Comparison of ENCODE assay signal across 1 cellular context in the genomic region with DNA sequence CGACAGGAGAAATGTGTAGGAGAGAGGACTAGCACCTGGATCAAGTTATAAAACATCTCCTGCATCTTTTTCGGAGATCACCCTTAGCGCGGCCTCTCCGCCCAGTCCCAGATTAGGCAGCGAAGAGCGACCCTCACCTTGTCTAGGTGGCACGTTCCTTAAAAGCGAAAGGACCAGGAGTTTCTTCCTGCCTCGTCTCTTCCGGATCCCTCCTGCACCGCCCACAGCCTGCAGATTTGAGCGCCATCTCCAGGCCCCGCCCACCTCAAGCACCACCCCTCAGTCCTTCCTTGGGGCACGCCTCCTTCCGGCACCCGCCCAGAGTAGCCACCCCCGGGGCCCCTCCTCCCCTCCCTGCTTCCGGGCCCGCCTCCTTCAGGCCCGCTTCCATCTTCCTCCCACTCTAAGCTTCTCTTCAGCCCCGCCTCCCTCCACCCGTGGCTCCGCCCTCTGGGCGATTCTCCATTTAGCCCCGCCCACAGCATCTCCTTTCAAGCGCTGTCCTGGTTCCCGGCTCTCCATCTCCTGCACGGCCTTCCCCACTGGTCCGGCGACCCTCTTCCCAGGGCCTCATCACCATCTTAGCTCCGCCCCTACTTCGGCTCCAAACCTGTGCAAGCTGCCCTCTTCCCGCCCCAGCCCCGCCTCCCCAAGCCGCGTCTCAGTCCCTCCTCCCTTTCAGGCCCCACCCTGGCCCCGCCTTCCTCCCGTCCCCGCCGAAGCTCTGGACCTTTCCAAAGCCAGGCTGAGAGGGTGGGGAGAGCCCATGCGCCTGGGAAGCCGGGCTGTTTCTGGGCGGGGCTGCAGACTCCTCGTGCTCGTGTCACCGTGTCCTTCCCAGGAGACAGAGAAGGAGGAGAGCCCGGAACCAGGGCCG.
TF ChIP-seq lines count a peak whose summit lies in the region.

No MANE protein-coding gene starts in this region.

TF ChIP-seq in HepG2, 621 proteins besides CTCF, POLR2A, EP300 and RAD21 (continued from another document and continues in another):
- TF ChIP-seq, protein P1, sequence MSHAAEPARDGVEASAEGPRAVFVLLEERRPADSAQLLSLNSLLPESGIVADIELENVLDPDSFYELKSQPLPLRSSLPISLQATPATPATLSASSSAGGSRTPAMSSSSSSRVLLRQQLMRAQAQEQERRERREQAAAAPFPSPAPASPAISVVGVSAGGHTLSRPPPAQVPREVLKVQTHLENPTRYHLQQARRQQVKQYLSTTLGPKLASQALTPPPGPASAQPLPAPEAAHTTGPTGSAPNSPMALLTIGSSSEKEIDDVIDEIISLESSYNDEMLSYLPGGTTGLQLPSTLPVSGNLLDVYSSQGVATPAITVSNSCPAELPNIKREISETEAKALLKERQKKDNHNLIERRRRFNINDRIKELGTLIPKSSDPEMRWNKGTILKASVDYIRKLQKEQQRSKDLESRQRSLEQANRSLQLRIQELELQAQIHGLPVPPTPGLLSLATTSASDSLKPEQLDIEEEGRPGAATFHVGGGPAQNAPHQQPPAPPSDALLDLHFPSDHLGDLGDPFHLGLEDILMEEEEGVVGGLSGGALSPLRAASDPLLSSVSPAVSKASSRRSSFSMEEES (CRISPR knock-in tag; IDR thresholded peaks at IDR 0.05), result peak; percentile 80
- TF ChIP-seq, protein P2, sequence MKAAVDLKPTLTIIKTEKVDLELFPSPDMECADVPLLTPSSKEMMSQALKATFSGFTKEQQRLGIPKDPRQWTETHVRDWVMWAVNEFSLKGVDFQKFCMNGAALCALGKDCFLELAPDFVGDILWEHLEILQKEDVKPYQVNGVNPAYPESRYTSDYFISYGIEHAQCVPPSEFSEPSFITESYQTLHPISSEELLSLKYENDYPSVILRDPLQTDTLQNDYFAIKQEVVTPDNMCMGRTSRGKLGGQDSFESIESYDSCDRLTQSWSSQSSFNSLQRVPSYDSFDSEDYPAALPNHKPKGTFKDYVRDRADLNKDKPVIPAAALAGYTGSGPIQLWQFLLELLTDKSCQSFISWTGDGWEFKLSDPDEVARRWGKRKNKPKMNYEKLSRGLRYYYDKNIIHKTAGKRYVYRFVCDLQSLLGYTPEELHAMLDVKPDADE (CRISPR knock-in tag; IDR thresholded peaks at IDR 0.05), result no peak; the same call in 1 of the 2 replicates
- TF ChIP-seq, protein P3, sequence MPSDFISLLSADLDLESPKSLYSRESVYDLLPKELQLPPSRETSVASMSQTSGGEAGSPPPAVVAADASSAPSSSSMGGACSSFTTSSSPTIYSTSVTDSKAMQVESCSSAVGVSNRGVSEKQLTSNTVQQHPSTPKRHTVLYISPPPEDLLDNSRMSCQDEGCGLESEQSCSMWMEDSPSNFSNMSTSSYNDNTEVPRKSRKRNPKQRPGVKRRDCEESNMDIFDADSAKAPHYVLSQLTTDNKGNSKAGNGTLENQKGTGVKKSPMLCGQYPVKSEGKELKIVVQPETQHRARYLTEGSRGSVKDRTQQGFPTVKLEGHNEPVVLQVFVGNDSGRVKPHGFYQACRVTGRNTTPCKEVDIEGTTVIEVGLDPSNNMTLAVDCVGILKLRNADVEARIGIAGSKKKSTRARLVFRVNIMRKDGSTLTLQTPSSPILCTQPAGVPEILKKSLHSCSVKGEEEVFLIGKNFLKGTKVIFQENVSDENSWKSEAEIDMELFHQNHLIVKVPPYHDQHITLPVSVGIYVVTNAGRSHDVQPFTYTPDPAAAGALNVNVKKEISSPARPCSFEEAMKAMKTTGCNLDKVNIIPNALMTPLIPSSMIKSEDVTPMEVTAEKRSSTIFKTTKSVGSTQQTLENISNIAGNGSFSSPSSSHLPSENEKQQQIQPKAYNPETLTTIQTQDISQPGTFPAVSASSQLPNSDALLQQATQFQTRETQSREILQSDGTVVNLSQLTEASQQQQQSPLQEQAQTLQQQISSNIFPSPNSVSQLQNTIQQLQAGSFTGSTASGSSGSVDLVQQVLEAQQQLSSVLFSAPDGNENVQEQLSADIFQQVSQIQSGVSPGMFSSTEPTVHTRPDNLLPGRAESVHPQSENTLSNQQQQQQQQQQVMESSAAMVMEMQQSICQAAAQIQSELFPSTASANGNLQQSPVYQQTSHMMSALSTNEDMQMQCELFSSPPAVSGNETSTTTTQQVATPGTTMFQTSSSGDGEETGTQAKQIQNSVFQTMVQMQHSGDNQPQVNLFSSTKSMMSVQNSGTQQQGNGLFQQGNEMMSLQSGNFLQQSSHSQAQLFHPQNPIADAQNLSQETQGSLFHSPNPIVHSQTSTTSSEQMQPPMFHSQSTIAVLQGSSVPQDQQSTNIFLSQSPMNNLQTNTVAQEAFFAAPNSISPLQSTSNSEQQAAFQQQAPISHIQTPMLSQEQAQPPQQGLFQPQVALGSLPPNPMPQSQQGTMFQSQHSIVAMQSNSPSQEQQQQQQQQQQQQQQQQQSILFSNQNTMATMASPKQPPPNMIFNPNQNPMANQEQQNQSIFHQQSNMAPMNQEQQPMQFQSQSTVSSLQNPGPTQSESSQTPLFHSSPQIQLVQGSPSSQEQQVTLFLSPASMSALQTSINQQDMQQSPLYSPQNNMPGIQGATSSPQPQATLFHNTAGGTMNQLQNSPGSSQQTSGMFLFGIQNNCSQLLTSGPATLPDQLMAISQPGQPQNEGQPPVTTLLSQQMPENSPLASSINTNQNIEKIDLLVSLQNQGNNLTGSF (CRISPR knock-in tag; IDR thresholded peaks at IDR 0.05), result no peak
- TF ChIP-seq, protein P4, sequence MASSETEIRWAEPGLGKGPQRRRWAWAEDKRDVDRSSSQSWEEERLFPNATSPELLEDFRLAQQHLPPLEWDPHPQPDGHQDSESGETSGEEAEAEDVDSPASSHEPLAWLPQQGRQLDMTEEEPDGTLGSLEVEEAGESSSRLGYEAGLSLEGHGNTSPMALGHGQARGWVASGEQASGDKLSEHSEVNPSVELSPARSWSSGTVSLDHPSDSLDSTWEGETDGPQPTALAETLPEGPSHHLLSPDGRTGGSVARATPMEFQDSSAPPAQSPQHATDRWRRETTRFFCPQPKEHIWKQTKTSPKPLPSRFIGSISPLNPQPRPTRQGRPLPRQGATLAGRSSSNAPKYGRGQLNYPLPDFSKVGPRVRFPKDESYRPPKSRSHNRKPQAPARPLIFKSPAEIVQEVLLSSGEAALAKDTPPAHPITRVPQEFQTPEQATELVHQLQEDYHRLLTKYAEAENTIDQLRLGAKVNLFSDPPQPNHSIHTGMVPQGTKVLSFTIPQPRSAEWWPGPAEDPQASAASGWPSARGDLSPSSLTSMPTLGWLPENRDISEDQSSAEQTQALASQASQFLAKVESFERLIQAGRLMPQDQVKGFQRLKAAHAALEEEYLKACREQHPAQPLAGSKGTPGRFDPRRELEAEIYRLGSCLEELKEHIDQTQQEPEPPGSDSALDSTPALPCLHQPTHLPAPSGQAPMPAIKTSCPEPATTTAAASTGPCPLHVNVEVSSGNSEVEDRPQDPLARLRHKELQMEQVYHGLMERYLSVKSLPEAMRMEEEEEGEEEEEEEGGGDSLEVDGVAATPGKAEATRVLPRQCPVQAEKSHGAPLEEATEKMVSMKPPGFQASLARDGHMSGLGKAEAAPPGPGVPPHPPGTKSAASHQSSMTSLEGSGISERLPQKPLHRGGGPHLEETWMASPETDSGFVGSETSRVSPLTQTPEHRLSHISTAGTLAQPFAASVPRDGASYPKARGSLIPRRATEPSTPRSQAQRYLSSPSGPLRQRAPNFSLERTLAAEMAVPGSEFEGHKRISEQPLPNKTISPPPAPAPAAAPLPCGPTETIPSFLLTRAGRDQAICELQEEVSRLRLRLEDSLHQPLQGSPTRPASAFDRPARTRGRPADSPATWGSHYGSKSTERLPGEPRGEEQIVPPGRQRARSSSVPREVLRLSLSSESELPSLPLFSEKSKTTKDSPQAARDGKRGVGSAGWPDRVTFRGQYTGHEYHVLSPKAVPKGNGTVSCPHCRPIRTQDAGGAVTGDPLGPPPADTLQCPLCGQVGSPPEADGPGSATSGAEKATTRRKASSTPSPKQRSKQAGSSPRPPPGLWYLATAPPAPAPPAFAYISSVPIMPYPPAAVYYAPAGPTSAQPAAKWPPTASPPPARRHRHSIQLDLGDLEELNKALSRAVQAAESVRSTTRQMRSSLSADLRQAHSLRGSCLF (CRISPR knock-in tag; IDR thresholded peaks at IDR 0.05; ENCODE audit: borderline replicate concordance), result no peak
- no peak for TF ChIP-seq ATM (IDR thresholded peaks at IDR 0.05; ENCODE audit: borderline replicate concordance)
- TF ChIP-seq ZNF775 (CRISPR knock-in tag; IDR thresholded peaks at IDR 0.05; ENCODE audit: borderline replicate concordance), result no peak
- no peak for TF ChIP-seq BRCA1 (CRISPR knock-in tag; IDR thresholded peaks at IDR 0.05)
- TF ChIP-seq, protein P5, sequence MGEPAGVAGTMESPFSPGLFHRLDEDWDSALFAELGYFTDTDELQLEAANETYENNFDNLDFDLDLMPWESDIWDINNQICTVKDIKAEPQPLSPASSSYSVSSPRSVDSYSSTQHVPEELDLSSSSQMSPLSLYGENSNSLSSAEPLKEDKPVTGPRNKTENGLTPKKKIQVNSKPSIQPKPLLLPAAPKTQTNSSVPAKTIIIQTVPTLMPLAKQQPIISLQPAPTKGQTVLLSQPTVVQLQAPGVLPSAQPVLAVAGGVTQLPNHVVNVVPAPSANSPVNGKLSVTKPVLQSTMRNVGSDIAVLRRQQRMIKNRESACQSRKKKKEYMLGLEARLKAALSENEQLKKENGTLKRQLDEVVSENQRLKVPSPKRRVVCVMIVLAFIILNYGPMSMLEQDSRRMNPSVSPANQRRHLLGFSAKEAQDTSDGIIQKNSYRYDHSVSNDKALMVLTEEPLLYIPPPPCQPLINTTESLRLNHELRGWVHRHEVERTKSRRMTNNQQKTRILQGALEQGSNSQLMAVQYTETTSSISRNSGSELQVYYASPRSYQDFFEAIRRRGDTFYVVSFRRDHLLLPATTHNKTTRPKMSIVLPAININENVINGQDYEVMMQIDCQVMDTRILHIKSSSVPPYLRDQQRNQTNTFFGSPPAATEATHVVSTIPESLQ (CRISPR knock-in tag; conservative IDR thresholded peaks at IDR 0.05), result no peak; the same call in 1 of the 2 replicates
- TF ChIP-seq JARID2 (CRISPR knock-in tag; IDR thresholded peaks at IDR 0.05; ENCODE audit: insufficient replicate concordance), result no peak
- TF ChIP-seq ZSCAN30 (CRISPR knock-in tag; IDR thresholded peaks at IDR 0.05), result no peak
- TF ChIP-seq, protein P6, sequence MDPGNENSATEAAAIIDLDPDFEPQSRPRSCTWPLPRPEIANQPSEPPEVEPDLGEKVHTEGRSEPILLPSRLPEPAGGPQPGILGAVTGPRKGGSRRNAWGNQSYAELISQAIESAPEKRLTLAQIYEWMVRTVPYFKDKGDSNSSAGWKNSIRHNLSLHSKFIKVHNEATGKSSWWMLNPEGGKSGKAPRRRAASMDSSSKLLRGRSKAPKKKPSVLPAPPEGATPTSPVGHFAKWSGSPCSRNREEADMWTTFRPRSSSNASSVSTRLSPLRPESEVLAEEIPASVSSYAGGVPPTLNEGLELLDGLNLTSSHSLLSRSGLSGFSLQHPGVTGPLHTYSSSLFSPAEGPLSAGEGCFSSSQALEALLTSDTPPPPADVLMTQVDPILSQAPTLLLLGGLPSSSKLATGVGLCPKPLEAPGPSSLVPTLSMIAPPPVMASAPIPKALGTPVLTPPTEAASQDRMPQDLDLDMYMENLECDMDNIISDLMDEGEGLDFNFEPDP (CRISPR knock-in tag; conservative IDR thresholded peaks at IDR 0.05), result no peak
- peak; percentile 54 for TF ChIP-seq SP2 (CRISPR knock-in tag; IDR thresholded peaks at IDR 0.05)
- TF ChIP-seq, protein P7, sequence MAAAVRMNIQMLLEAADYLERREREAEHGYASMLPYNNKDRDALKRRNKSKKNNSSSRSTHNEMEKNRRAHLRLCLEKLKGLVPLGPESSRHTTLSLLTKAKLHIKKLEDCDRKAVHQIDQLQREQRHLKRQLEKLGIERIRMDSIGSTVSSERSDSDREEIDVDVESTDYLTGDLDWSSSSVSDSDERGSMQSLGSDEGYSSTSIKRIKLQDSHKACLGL (CRISPR knock-in tag; IDR thresholded peaks at IDR 0.05), result peak; percentile 30; the same call in 1 of the 2 replicates
- TF ChIP-seq ZNF747 (CRISPR knock-in tag; IDR thresholded peaks at IDR 0.05; ENCODE audit: borderline replicate concordance), result peak; percentile 87; the same call in 1 of the 2 replicates
- TF ChIP-seq FOXK1 (CRISPR knock-in tag; IDR thresholded peaks at IDR 0.05; ENCODE audit: borderline replicate concordance, low read depth), result peak; percentile 68
- peak; percentile 97 for TF ChIP-seq SAP130 (CRISPR knock-in tag; IDR thresholded peaks at IDR 0.05; ENCODE audit: low read depth)
- TF ChIP-seq AGO1 (IDR thresholded peaks at IDR 0.05; ENCODE audit: low read depth, low read length, poor library complexity, severe bottlenecking), result no peak
- TF ChIP-seq, protein P8, sequence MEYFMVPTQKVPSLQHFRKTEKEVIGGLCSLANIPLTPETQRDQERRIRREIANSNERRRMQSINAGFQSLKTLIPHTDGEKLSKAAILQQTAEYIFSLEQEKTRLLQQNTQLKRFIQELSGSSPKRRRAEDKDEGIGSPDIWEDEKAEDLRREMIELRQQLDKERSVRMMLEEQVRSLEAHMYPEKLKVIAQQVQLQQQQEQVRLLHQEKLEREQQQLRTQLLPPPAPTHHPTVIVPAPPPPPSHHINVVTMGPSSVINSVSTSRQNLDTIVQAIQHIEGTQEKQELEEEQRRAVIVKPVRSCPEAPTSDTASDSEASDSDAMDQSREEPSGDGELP (IDR thresholded peaks at IDR 0.05; ENCODE audit: borderline replicate concordance, low read depth), result no peak; the same call in 1 of the 2 replicates
- TF ChIP-seq, protein P9, sequence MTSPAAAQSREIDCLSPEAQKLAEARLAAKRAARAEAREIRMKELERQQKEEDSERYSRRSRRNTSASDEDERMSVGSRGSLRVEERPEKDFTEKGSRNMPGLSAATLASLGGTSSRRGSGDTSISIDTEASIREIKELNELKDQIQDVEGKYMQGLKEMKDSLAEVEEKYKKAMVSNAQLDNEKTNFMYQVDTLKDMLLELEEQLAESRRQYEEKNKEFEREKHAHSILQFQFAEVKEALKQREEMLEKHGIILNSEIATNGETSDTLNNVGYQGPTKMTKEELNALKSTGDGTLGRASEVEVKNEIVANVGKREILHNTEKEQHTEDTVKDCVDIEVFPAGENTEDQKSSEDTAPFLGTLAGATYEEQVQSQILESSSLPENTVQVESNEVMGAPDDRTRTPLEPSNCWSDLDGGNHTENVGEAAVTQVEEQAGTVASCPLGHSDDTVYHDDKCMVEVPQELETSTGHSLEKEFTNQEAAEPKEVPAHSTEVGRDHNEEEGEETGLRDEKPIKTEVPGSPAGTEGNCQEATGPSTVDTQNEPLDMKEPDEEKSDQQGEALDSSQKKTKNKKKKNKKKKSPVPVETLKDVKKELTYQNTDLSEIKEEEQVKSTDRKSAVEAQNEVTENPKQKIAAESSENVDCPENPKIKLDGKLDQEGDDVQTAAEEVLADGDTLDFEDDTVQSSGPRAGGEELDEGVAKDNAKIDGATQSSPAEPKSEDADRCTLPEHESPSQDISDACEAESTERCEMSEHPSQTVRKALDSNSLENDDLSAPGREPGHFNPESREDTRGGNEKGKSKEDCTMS (CRISPR knock-in tag; conservative IDR thresholded peaks at IDR 0.05), result no peak
- TF ChIP-seq KDM3A (CRISPR knock-in tag; IDR thresholded peaks at IDR 0.05; ENCODE audit: low read depth), result peak; percentile 85; the same call in 1 of the 2 replicates
- TF ChIP-seq, protein P10, sequence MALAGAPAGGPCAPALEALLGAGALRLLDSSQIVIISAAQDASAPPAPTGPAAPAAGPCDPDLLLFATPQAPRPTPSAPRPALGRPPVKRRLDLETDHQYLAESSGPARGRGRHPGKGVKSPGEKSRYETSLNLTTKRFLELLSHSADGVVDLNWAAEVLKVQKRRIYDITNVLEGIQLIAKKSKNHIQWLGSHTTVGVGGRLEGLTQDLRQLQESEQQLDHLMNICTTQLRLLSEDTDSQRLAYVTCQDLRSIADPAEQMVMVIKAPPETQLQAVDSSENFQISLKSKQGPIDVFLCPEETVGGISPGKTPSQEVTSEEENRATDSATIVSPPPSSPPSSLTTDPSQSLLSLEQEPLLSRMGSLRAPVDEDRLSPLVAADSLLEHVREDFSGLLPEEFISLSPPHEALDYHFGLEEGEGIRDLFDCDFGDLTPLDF (CRISPR knock-in tag; IDR thresholded peaks at IDR 0.05), result peak; percentile 83
- peak; percentile 63; the same call in 1 of the 2 replicates for TF ChIP-seq SNAPC2 (CRISPR knock-in tag; IDR thresholded peaks at IDR 0.05)
- TF ChIP-seq TAF15 (IDR thresholded peaks at IDR 0.05; ENCODE audit: low read depth, low read length, poor library complexity, severe bottlenecking), result peak; percentile 67
